24 cellular contexts compared by ENCODE assay signal in the genomic region with DNA sequence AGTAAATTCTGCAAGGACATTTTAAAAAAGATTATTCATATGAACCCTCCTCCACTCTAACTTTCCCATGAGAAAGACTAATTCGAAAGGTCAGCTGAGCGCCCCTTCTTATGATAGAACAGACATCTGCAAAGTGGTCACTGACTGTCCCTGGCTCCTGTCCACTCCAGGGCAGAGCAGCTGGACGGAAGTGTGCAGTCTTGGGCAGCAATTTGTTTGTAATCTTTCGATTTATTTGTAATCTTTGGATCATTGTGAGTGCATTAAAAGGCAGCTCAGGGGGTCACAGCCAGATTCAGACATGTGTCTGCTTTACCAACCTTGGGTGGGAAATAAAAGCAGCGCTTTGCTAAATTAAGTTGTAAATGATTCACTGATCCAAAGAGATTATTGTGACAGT.
"Had no signal": no experiment of that assay in that cellular context is flagged by ENCODE, and none has a peak within 500 bp of the region (broad histone marks: within the 10 kb centered on the region; RNA-seq: fewer than 3 reads in every experiment).

No MANE protein-coding gene starts in this region.

- H3K9me3 Mint-ChIP-seq: naive B cell; stimulated activated naive B cell treated with anti-CD40 and anti-IgM and Interleukin-4, amounts not matched to agents 10 μg/mL and 1 μg/mL and 100 μg/mL, for 72 hours had no signal

- H3K27me3 ChIP-seq: heart right ventricle, hepatocyte, ovary, right atrium auricular region, testis, thyroid gland, transverse colon, upper lobe of left lung, vagina had no signal

- H3K36me3 Mint-ChIP-seq: mesothelial cell of epicardium; naive B cell; natural killer cell; stimulated activated naive B cell treated with anti-CD40 and anti-IgM and Interleukin-4, amounts not matched to agents 10 μg/mL and 1 μg/mL and 100 μg/mL, for 72 hours had no signal

- H3K4me2 ChIP-seq: hepatocyte, smooth muscle cell had no signal

- DNase-seq: islet precursor cell; mesendoderm; naive B cell; natural killer cell; nephron progenitor cell; ovary; psoas muscle; stimulated activated CD4-positive, alpha-beta T cell treated with anti-CD3 and anti-CD28 coated beads, Interleukin-1b, Interleukin-23, amount 100 ng/mL, for 48 hours; stimulated activated CD4-positive, alpha-beta T cell treated with anti-CD3 and anti-CD28 coated beads, Interleukin-4, amount 100 ng/mL, for 1 hour; stimulated activated naive B cell treated with anti-CD40 and anti-IgM and Interleukin-4, amounts not matched to agents 10 μg/mL and 1 μg/mL and 100 μg/mL, for 72 hours; stimulated activated naive CD8-positive, alpha-beta T cell treated with anti-CD3 and anti-CD28 coated beads, Interleukin-15, Interleukin-2, amounts not matched to agents 100 U/mL and 50 U/mL, for 24 hours; stomach; testis; thyroid gland; transverse colon; upper lobe of left lung had no signal

- H3K36me3 ChIP-seq: heart right ventricle, ovary, right atrium auricular region, stomach, thyroid gland, transverse colon, upper lobe of left lung, vagina had no signal

- H3K4me3 ChIP-seq: heart right ventricle, hepatocyte, lung, ovary, psoas muscle, right atrium auricular region, smooth muscle cell, stomach, testis, thyroid gland, transverse colon, upper lobe of left lung, vagina had no signal

- H3K4me3 Mint-ChIP-seq: mesothelial cell of epicardium; naive B cell; natural killer cell; nephron progenitor cell; stimulated activated naive B cell treated with anti-CD40 and anti-IgM and Interleukin-4, amounts not matched to agents 10 μg/mL and 1 μg/mL and 100 μg/mL, for 72 hours had no signal

- H3K4me1 ChIP-seq: heart right ventricle, psoas muscle, right atrium auricular region, stomach, testis, thyroid gland, transverse colon, upper lobe of left lung, vagina had no signal

- H3K27ac Mint-ChIP-seq: mesothelial cell of epicardium; naive B cell; natural killer cell; nephron progenitor cell; stimulated activated naive B cell treated with anti-CD40 and anti-IgM and Interleukin-4, amounts not matched to agents 10 μg/mL and 1 μg/mL and 100 μg/mL, for 72 hours had no signal

- H3K9me3 ChIP-seq: ovary, psoas muscle, right atrium auricular region, stomach, testis, thyroid gland, transverse colon, upper lobe of left lung, vagina had no signal

- ATAC-seq: left lobe of liver; natural killer cell; psoas muscle; stimulated activated naive B cell treated with anti-CD40 and anti-IgM and Interleukin-4, amounts not matched to agents 10 μg/mL and 1 μg/mL and 100 μg/mL, for 72 hours; stimulated activated naive CD8-positive, alpha-beta T cell treated with anti-CD3 and anti-CD28 coated beads, Interleukin-15, Interleukin-2, amounts not matched to agents 100 U/mL and 50 U/mL, for 24 hours had no signal

- H3K79me2 ChIP-seq: hepatocyte had no signal

- H2AFZ ChIP-seq: hepatocyte had no signal

- H3K4me1 Mint-ChIP-seq: mesothelial cell of epicardium; naive B cell; natural killer cell; nephron progenitor cell; stimulated activated naive B cell treated with anti-CD40 and anti-IgM and Interleukin-4, amounts not matched to agents 10 μg/mL and 1 μg/mL and 100 μg/mL, for 72 hours had no signal

- H3K27ac ChIP-seq: hepatocyte, ovary, psoas muscle, right atrium auricular region, stomach, testis, thyroid gland, transverse colon, upper lobe of left lung, vagina had no signal
